9 cellular contexts compared by ENCODE assay signal in genomic region chr1:108816049-108816882, GRCh38. TPM values are rescaled to one million over a fixed set of nuclear protein-coding genes. Genes with fewer than 3 reads are reported as not detected.
DNase-seq lines count a peak whose midpoint lies in the region; ATAC-seq and TF ChIP-seq lines count a peak whose summit lies in the region.
"Had no signal": no experiment of that assay in that cellular context is flagged by ENCODE, and none has a peak within 500 bp of the region (broad histone marks: within the 10 kb centered on the region; RNA-seq: fewer than 3 reads in every experiment).

No MANE protein-coding gene starts in this region.

- H4K20me1 ChIP-seq in neural progenitor cell (ENCODE audit: low read depth): no peaks in the 10 kb centered on the region
- H4K20me1 ChIP-seq: BLaER1 treated with 17β-estradiol and CSF1 and Interleukin-3, amounts not matched to agents 10 nM and 100 nM had no signal

- H3K9me3 Mint-ChIP-seq in neural progenitor cell: peaks cover 4% of the 10 kb centered on the region

- TF ChIP-seq CTCF in foreskin keratinocyte (conservative IDR thresholded peaks at IDR 0.05) (no peak), neural progenitor cell (IDR thresholded peaks at IDR 0.05) (no peak)

- H3K27ac Mint-ChIP-seq in neural progenitor cell: peak overlapping the region; percentile 99

- H3K4me1 Mint-ChIP-seq in neural progenitor cell: peaks cover 53% of the 10 kb centered on the region

- H3K79me2 ChIP-seq in neural progenitor cell (ENCODE audit: low read depth): no peaks in the 10 kb centered on the region

- peak overlapping the region; percentile 74 for H3K4me3 Mint-ChIP-seq in neural progenitor cell

- H3F3A ChIP-seq in neural progenitor cell (ENCODE audit: low read depth): no peaks in the 10 kb centered on the region

- no peaks in the 10 kb centered on the region for H3K36me3 ChIP-seq in neural progenitor cell

- peak overlapping the region; percentile 37 for H3K4me2 ChIP-seq in neural progenitor cell

- peaks cover 7% of the 10 kb centered on the region for H3K36me3 Mint-ChIP-seq in neural progenitor cell

- peak overlapping the region; percentile 83 for H2AFZ ChIP-seq in neural progenitor cell (replicated peaks)

- no peak overlapping the region for H3K4me3 ChIP-seq in neural progenitor cell
- H3K4me3 ChIP-seq: BLaER1 treated with 17β-estradiol and CSF1 and Interleukin-3, amounts not matched to agents 10 nM and 100 nM had no signal

- H3K4me1 ChIP-seq in foreskin keratinocyte (peaks cover 26% of the 10 kb centered on the region), neural progenitor cell (peaks cover 22% of the 10 kb centered on the region)

- H3K27me3 Mint-ChIP-seq in neural progenitor cell (ENCODE audit: insufficient read depth, low read depth): peaks cover 2% of the 10 kb centered on the region

- no peak overlapping the region for H3K9ac ChIP-seq in neural progenitor cell
- H3K9ac ChIP-seq: BLaER1 treated with 17β-estradiol and CSF1 and Interleukin-3, amounts not matched to agents 10 nM and 100 nM had no signal

- H3K27ac ChIP-seq in foreskin keratinocyte: peak overlapping the region; percentile 86
- H3K27ac ChIP-seq in neural progenitor cell: no peak overlapping the region
- H3K27ac ChIP-seq: BLaER1 treated with 17β-estradiol and CSF1 and Interleukin-3, amounts not matched to agents 10 nM and 100 nM had no signal

- ATAC-seq in foreskin keratinocyte (peak; percentile 91), GM18858 (IDR thresholded peaks at IDR 0.05; ENCODE audit: unreplicated experiment) (no peak), GM19455 (IDR thresholded peaks at IDR 0.05; ENCODE audit: unreplicated experiment) (no peak), HG02610 (IDR thresholded peaks at IDR 0.05; ENCODE audit: unreplicated experiment) (no peak)

- H3K27me3 ChIP-seq in foreskin keratinocyte (no peaks in the 10 kb centered on the region), neural progenitor cell (no peaks in the 10 kb centered on the region)
- H3K27me3 ChIP-seq: BLaER1 treated with 17β-estradiol and CSF1 and Interleukin-3, amounts not matched to agents 10 nM and 100 nM had no signal

- DNase-seq in NOMO-1 treated with dmso at 0.1 percent for 144 hours (lab: John Stamatoyannopoulos, UW; ENCODE audit: unreplicated experiment): peak; percentile 2
- no peak for DNase-seq in NOMO-1 treated with DMSO at 0.1 percent for 48 hours (lab: John Stamatoyannopoulos, UW; ENCODE audit: unreplicated experiment)
- DNase-seq in SW 1271 (lab: John Stamatoyannopoulos, UW): peak; percentile 19 to 79
- peak; percentile 71 to 83 for DNase-seq in foreskin keratinocyte
- peak; percentile 35 for DNase-seq in neural progenitor cell (ENCODE audit: low spot score)

- H3K9me3 ChIP-seq in neural progenitor cell (ENCODE audit: low read depth): no peaks in the 10 kb centered on the region
- H3K9me3 ChIP-seq: BLaER1 treated with 17β-estradiol and CSF1 and Interleukin-3, amounts not matched to agents 10 nM and 100 nM had no signal

RNA-seq across cellular contexts. Expression of gene AKNAD1, which starts 40.6 kb away (rescaled TPM):
- total RNA-seq in foreskin keratinocyte: 0.65 and 1.6 TPM in 2 replicates
- 0.85 and 1.1 TPM in 2 replicates for polyA plus RNA-seq in foreskin keratinocyte
- total RNA-seq in neural progenitor cell (ENCODE audit: low replicate concordance): not detected in 2 replicates
